Comparison of ENCODE assay signal across 5 cellular contexts in the genomic region with DNA sequence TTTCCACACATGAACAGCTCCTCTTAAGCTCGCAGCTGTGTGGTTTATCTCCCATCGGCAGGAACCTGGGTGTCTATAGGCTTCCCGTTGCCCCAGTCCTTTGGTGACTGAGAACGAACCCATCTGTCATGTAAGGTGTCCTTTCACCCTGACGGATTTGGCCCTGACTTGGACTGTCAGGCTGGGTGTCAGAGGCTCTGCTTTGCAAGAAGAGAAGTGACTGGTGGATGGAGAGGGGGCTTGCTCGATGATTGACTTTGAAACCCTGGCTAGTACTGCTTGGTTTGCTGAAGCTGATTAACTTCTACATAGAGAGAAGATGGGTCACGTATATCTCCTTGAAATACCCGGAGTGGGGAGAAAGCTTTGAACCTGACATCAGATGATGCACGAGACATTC.
"Had no signal": no experiment of that assay in that cellular context is flagged by ENCODE, and none has a peak within 500 bp of the region (broad histone marks: within the 10 kb centered on the region; RNA-seq: fewer than 3 reads in every experiment).

No MANE protein-coding gene starts in this region.

- H3K4me2 ChIP-seq: GM23338 had no signal

- FAIRE-seq: H1, H54 had no signal

- H3K4me3 ChIP-seq: GM23338 had no signal

- DNase-seq: H9, HCEC 1CT had no signal
